ENCODE assay signal across 8 cellular contexts in the genomic region with DNA sequence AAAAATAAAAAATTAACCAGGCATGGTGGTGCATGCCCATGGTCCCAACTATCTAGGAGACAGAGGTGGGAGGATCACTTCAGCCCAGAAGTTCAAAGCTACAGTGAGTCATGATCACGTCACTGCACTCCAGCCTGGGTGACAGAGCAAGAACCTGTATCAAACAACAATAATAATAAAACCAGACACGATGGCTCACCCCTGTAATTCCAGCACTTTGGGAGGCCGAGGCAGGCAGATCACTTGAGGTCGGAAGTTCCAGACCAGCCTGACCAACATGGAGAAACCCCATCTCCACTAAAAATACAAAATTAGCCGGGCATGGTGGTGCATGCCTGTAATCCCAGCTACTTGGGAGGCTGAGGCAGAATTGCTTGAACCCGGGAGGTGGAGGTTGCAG.
DNase-seq lines count a peak whose midpoint lies in the region; FAIRE-seq and TF ChIP-seq lines count a peak whose summit lies in the region.
"Not testable (repeated sequence)": the region's sequence is repeated elsewhere in the genome, so short reads cannot be mapped to it uniquely, and the experiment has no call there.

No MANE protein-coding gene starts in this region.

- not testable (repeated sequence) for H2BK20ac ChIP-seq in H1 (ENCODE audit: low read length)

- in situ Hi-C loops in ACHN (cut with HindIII; ENCODE audit: low pct_ligation_motif_present, low pct_unique_long_range_greater_than_20kb, low sequenced_read_pairs), result not testable (repeated sequence)

- H3K4me3 Mint-ChIP-seq in mesothelial cell of epicardium, result not testable (repeated sequence)

- H3K18ac ChIP-seq in H1 (ENCODE audit: extremely low read depth, low read length), result not testable (repeated sequence)

- H3K27me3 ChIP-seq in MG63; H1 (replicated peaks in 1 of 4; ENCODE audit: control insufficient read depth in 3 of 4, extremely low read depth in 1 of 4, insufficient read depth in 3 of 4, low read length in 3 of 4): not testable (repeated sequence)

- not testable (repeated sequence) for H3K9ac ChIP-seq in H1 (replicated peaks in 1 of 4; ENCODE audit: extremely low read depth in 1 of 4, low read depth in 3 of 4, low read length in 3 of 4)

- H3K27ac ChIP-seq in RWPE1, result peak overlapping the region; percentile 81
- H3K27ac ChIP-seq in H1 (ENCODE audit: low read depth, low read length), result not testable (repeated sequence)

- H3K36me3 ChIP-seq in MG63; H1 (ENCODE audit: control insufficient read depth in 2 of 4, insufficient read depth in 4 of 4, low read length in 3 of 4): not testable (repeated sequence)

- not testable (repeated sequence) for H2BK5ac ChIP-seq in H1 (ENCODE audit: low read depth, low read length)

- H3K4me2 ChIP-seq in H1 (ENCODE audit: insufficient read depth in 1 of 2, low read depth in 2 of 2, low read length in 2 of 2), result not testable (repeated sequence)

- H3K4me1 Mint-ChIP-seq in mesothelial cell of epicardium, result peaks cover 56% of the 10 kb centered on the region

- 85% methylated on average over 6 of the region's 6 CpGs; no CpG with 5 or more reads in 1 of the 2 experiments for WGBS in H1 (ENCODE audit: extremely low coverage in 1 of 2, insufficient coverage in 1 of 2, insufficient read length in 1 of 2, insufficient replicate concordance in 2 of 2, low coverage in 1 of 2, low lambda C conversion rate in 2 of 2, missing lambda C conversion rate in 1 of 2), 2 experiments

- not testable (repeated sequence) for H3K4me3 ChIP-seq in MG63; H1 (ENCODE audit: extremely low read depth in 1 of 4, insufficient read depth in 2 of 4, low read depth in 3 of 4, low read length in 4 of 4); foreskin fibroblast (ENCODE audit: low read depth in 1 of 2, low read length in 2 of 2)

- not testable (repeated sequence) for H2AK5ac ChIP-seq in H1 (ENCODE audit: low read depth, low read length)

- not testable (repeated sequence) for H3K23ac ChIP-seq in H1 (ENCODE audit: insufficient read length)

- not testable (repeated sequence) for H3K56ac ChIP-seq in H1 (replicated peaks; ENCODE audit: insufficient read length, low read depth, low read length)

- DNase-seq in ACHN (peak; percentile 61), HCEC 1CT (peak; percentile 76), MG63 (peak; percentile 73), RWPE1 (ENCODE audit: low spot score) (peak; percentile 24), amniotic epithelial cell (ENCODE audit: low read depth) (peak; percentile 82), foreskin fibroblast (peak; percentile 78 to 84)
- not testable (repeated sequence) for DNase-seq in H1 (ENCODE audit: low read depth in 1 of 2, low spot score in 2 of 2); mesothelial cell of epicardium (ENCODE audit: low spot score in 2 of 2, unreplicated experiment in 2 of 2)

- TF ChIP-seq EP300 in H1 (IDR thresholded peaks at IDR 0.05; ENCODE audit: borderline replicate concordance in 1 of 2, low read depth in 2 of 2, low read length in 2 of 2), result not testable (repeated sequence)

- peak overlapping the region; percentile 60; the same call in 1 of the 2 replicates for H2BK12ac ChIP-seq in H1 (ENCODE audit: low read depth, low read length)

- H3K36me3 Mint-ChIP-seq in mesothelial cell of epicardium, result not testable (repeated sequence)

- peaks cover 3 to 13% (median 6%) of the 10 kb centered on the region in 4 experiments; a peak in 4 of 7 replicates for H3K4me1 ChIP-seq in H1 (replicated peaks in 1 of 4; ENCODE audit: control insufficient read depth in 3 of 4, insufficient read depth in 4 of 4, low read length in 3 of 4)

- H3K4ac ChIP-seq in H1 (replicated peaks; ENCODE audit: insufficient read length, low read depth, low read length), result not testable (repeated sequence)

- not testable (repeated sequence) for TF ChIP-seq CTCF in RWPE1 (conservative IDR thresholded peaks at IDR 0.05; ENCODE audit: low read depth); H1 (IDR thresholded peaks at IDR 0.05; ENCODE audit: control extremely low read depth in 1 of 3, insufficient read depth in 1 of 3, low read depth in 1 of 3, low read length in 3 of 3); foreskin fibroblast (IDR thresholded peaks at IDR 0.05; ENCODE audit: low read depth, low read length); mesothelial cell of epicardium (IDR thresholded peaks at IDR 0.05; ENCODE audit: unreplicated experiment)

- H3K23me2 ChIP-seq in H1 (ENCODE audit: low read depth, low read length), result not testable (repeated sequence)

- TF ChIP-seq RAD21 in H1 (IDR thresholded peaks at IDR 0.05 in 1 of 2, conservative IDR thresholded peaks at IDR 0.05 in 1 of 2; ENCODE audit: low read depth in 2 of 2, low read length in 2 of 2), result not testable (repeated sequence)

- H3K9me3 Mint-ChIP-seq in mesothelial cell of epicardium, result not testable (repeated sequence)

- H3K14ac ChIP-seq in H1 (ENCODE audit: insufficient read length), result not testable (repeated sequence)

- not testable (repeated sequence) for H3K79me1 ChIP-seq in H1 (ENCODE audit: low read depth, low read length)

- CTCF ChIA-PET in RWPE1 (lab: Yijun Ruan, JAX), result interaction anchor here (0.6 kb wide), 1 partner anchor 13 kb away, joined by 4 read pairs; no protein-coding TSS in a partner anchor
- CTCF ChIA-PET in H1 (lab: Charles Lee; ENCODE audit: partially characterized antibody), result interaction anchor here (0.9 kb wide), 1 partner anchor 58 kb away, joined by 3 read pairs; no protein-coding TSS in a partner anchor

- H3K79me2 ChIP-seq in H1 (ENCODE audit: control insufficient read depth in 1 of 2, insufficient read depth in 2 of 2, low read length in 2 of 2), result not testable (repeated sequence)

- not testable (repeated sequence) for H4K5ac ChIP-seq in H1 (ENCODE audit: insufficient read length, low read depth, low read length)

- not testable (repeated sequence) for H4K91ac ChIP-seq in H1 (replicated peaks; ENCODE audit: insufficient read length, low read length)

- H2BK120ac ChIP-seq in H1 (replicated peaks; ENCODE audit: low read depth, low read length), result not testable (repeated sequence)

- H2AFZ ChIP-seq in H1 (ENCODE audit: low read length), result not testable (repeated sequence)

- not testable (repeated sequence) for TF ChIP-seq POLR2A in H1 (IDR thresholded peaks at IDR 0.05; ENCODE audit: control extremely low read depth in 1 of 2, low read depth in 2 of 2, low read length in 2 of 2)

- peak overlapping the region; percentile 69 for H3K27ac Mint-ChIP-seq in mesothelial cell of epicardium

- not testable (repeated sequence) for H4K20me1 ChIP-seq in H1 (replicated peaks in 1 of 2; ENCODE audit: control insufficient read depth in 1 of 2, insufficient read depth in 2 of 2, low read length in 2 of 2)

- POLR2A ChIA-PET in RWPE1 (lab: Yijun Ruan, JAX; ENCODE audit: low non-redundant PET); H1 (lab: Charles Lee; ENCODE audit: partially characterized antibody): not testable (repeated sequence)

- not testable (repeated sequence) for H4K8ac ChIP-seq in H1 (ENCODE audit: extremely low read depth, insufficient read depth, low read length)

- FAIRE-seq in H1 (lab: Jason Lieb, UNC), result not testable (repeated sequence)

- H2BK15ac ChIP-seq in H1 (ENCODE audit: low read length), result not testable (repeated sequence)

- not testable (repeated sequence) for H3K27me3 Mint-ChIP-seq in mesothelial cell of epicardium (ENCODE audit: low read depth)

- not testable (repeated sequence) for H3K9me3 ChIP-seq in MG63; H1 (ENCODE audit: insufficient read depth in 2 of 2, low read depth in 1 of 2, low read length in 1 of 2)
